In genomic region chr1:156500847-156501686, GRCh38 we compare ENCODE assay signal across 8 cellular contexts. TPM values are rescaled to one million over a fixed set of nuclear protein-coding genes. Genes with fewer than 3 reads are reported as not detected.
DNase-seq lines count a peak whose midpoint lies in the region; ATAC-seq, FAIRE-seq and TF ChIP-seq lines count a peak whose summit lies in the region.

No MANE protein-coding gene starts in this region.

- ATAC-seq in GM19023 (IDR thresholded peaks at IDR 0.05; ENCODE audit: unreplicated experiment) (peak; percentile 59), HG03342 (IDR thresholded peaks at IDR 0.05; ENCODE audit: unreplicated experiment) (peak; percentile 48)
- peak; percentile 69 for ATAC-seq in central memory CD8-positive, alpha-beta T cell (replicated peaks; ENCODE audit: extremely low read depth, poor library complexity, severe bottlenecking)

- peaks cover 77% of the 10 kb centered on the region for H3K4me1 Mint-ChIP-seq in central memory CD8-positive, alpha-beta T cell

- DNase-seq in AG10803 (ENCODE audit: low read depth) = peak; percentile 99
- peak; percentile 100 for DNase-seq in NCI-H345 treated with DMSO at 0.1 percent for 48 hours (lab: John Stamatoyannopoulos, UW; ENCODE audit: unreplicated experiment)
- DNase-seq in activated CD4-positive, CD25-positive, alpha-beta regulatory T cell treated with anti-CD3 and anti-CD28 coated beads, Interleukin-2, amount 50 U/mL, for 16 hours (ENCODE audit: low read depth, low spot score) = peak; percentile 84
- peak; percentile 86 to 89 for DNase-seq in central memory CD8-positive, alpha-beta T cell (ENCODE audit: low spot score in 2 of 2)
- DNase-seq in kidney = peak; percentile 99
- peak; percentile 90 to 95 for DNase-seq in stimulated activated CD4-positive, alpha-beta T cell treated with anti-CD3 and anti-CD28 coated beads, Interleukin-15, amount 100 ng/mL, for 1 hour (ENCODE audit: low read depth in 1 of 2, low spot score in 1 of 2)

- no peaks in the 10 kb centered on the region for H3K27me3 Mint-ChIP-seq in central memory CD8-positive, alpha-beta T cell

- intact Hi-C loops in kidney (cut with DNase I) = no loop called here

- H3K27ac ChIP-seq in kidney (ENCODE audit: low read depth in 2 of 2, low read length in 2 of 2) = peak overlapping the region; percentile 100

- TF ChIP-seq CTCF in AG10803 (conservative IDR thresholded peaks at IDR 0.05; ENCODE audit: low read length) (peak; percentile 50), kidney (IDR thresholded peaks at IDR 0.05; ENCODE audit: borderline replicate concordance, extremely low read depth, insufficient read depth) (peak; percentile 39)

- H3K27ac Mint-ChIP-seq in central memory CD8-positive, alpha-beta T cell (ENCODE audit: low read depth) = peak overlapping the region; percentile 99

- H3K36me3 ChIP-seq in kidney (ENCODE audit: control insufficient read depth in 1 of 2, insufficient read depth in 2 of 2, low read length in 2 of 2) = no peaks in the 10 kb centered on the region

- peak overlapping the region; percentile 87 for H3K4me3 Mint-ChIP-seq in central memory CD8-positive, alpha-beta T cell

- peak overlapping the region; percentile 83 for H3K9ac ChIP-seq in kidney (ENCODE audit: low read length in 2 of 2)

- peaks cover 48 to 53% of the 10 kb centered on the region in 2 donors for H3K4me1 ChIP-seq in kidney (ENCODE audit: control insufficient read depth in 1 of 2, insufficient read depth in 1 of 2, low read depth in 1 of 2, low read length in 2 of 2)

- peaks cover 32% of the 10 kb centered on the region for H3K36me3 Mint-ChIP-seq in central memory CD8-positive, alpha-beta T cell (ENCODE audit: insufficient read depth)

- no peaks in the 10 kb centered on the region for H3K9me3 Mint-ChIP-seq in central memory CD8-positive, alpha-beta T cell

- FAIRE-seq in kidney (lab: Jason Lieb, UNC) = no peak

- H3K9me3 ChIP-seq in kidney (ENCODE audit: control insufficient read depth in 1 of 2, low read length in 2 of 2) = no peaks in the 10 kb centered on the region

- H3K4me3 ChIP-seq in AG10803 (ENCODE audit: low read length) (peak overlapping the region; percentile 97), kidney (ENCODE audit: low read length in 2 of 2) (peak overlapping the region; percentile 68 to 75)

RNA-seq across cellular contexts. Expression of gene MEF2D, which starts 0.5 kb away (rescaled TPM):
- total RNA-seq in kidney = 49.3 TPM
- 13.7 TPM for polyA plus RNA-seq in kidney (ENCODE audit: insufficient read depth, low read depth, low replicate concordance)

Comparison
In these comparisons a context has a peak if more than half of its experiments do, and no peak if none do; other contexts are left out.
1. Peak in every context shown above with its lines: DNase-seq, ATAC-seq, H3K4me3 ChIP-seq and H3K27ac ChIP-seq.